In the genomic region with DNA sequence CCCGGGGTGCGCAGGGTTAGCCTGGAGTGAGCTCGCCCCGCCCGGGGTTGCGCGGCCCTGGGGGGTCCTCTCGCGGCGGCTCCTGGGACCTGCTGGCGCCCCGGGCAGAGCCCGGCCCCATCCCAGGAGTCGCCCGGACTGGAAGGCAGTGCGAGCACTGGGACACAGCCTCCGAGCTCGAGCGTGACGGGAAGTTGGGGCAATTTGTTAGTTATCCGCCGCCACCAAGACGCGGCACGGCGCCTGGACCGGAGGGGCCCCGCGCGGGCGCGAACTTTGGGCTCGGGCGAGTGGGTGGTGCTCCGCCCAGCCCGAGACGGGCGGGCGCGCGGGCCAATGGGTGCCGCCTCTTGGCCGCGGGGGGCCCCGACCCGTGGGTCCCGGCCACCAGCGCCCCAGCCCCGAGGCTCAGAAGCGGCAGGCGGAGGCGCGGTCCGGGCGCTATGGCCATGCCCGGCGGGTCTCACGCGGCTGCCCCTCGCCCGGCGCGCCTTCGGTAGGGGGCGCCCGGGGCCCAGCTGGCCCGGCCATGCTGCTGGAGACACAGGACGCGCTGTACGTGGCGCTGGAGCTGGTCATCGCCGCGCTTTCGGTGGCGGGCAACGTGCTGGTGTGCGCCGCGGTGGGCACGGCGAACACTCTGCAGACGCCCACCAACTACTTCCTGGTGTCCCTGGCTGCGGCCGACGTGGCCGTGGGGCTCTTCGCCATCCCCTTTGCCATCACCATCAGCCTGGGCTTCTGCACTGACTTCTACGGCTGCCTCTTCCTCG, we compare ENCODE assay signal across 8 cellular contexts. TPM values are rescaled to one million over a fixed set of nuclear protein-coding genes. Genes with fewer than 3 reads are reported as not detected.
A peak's percentile ranks its signal among the peaks of the same experiment; 100 is the strongest.
DNase-seq lines count a peak whose midpoint lies in the region; ATAC-seq, FAIRE-seq and TF ChIP-seq lines count a peak whose summit lies in the region.

A gene (plus strand): TSS at position 411 of the 773 bp plus-strand sequence. CDS start 119 bp downstream, at position 530.

- no peaks in the 10 kb centered on the region for H3K36me3 Mint-ChIP-seq in CD8-positive, alpha-beta T cell
- H3K36me3 Mint-ChIP-seq in activated CD8-positive, alpha-beta T cell treated with anti-CD3 and anti-CD28 coated beads, Interleukin-2, amount 10 ng/mL, durations not matched to agents 7 days and 5 days (ENCODE audit: low read depth), result no peaks in the 10 kb centered on the region

- H4K5ac ChIP-seq in mesendoderm (ENCODE audit: low read length), result no peak within 1 kb of the TSS

- intact Hi-C loops in CD8-positive, alpha-beta T cell (cut with DNase I, micrococcal nuclease), result loop anchor here in 1 of 2 experiments (1.0 kb wide), 1 partner anchor 53 kb away; no protein-coding TSS in a partner anchor
- intact Hi-C loops in endothelial cell of umbilical vein (cut with micrococcal nuclease), result loop anchor here (1.0 to 5.0 kb wide), 6 partner anchors 14 to 684 kb away; no protein-coding TSS in a partner anchor

- peak; percentile 57 for TF ChIP-seq POLR2A in endothelial cell of umbilical vein (IDR thresholded peaks at IDR 0.05; ENCODE audit: low read depth, low read length)

- POLR2A ChIA-PET in CD8-positive, alpha-beta T cell (lab: Charles Lee), result interaction anchor here (1.3 kb wide), 1 partner anchor 21 kb away, joined by 3 read pairs; no protein-coding TSS in a partner anchor
- POLR2A ChIA-PET in activated CD8-positive, alpha-beta T cell treated with anti-CD3 and anti-CD28 coated beads, Interleukin-2, amount 10 ng/mL, durations not matched to agents 7 days and 5 days (lab: Charles Lee), result interaction anchor here (1.1 to 2.7 kb wide), 4 partner anchors 9 to 54 kb away, joined by 3 to 11 read pairs (median 5); a partner anchor contains a TSS
- POLR2A ChIA-PET in endothelial cell of umbilical vein (lab: Charles Lee), result interaction anchor here (0.6 to 2.1 kb wide), 4 partner anchors 9 to 389 kb away, joined by 3 to 7 read pairs (median 5); a partner anchor contains a TSS

- H3K27ac ChIP-seq in CD8-positive, alpha-beta T cell (ENCODE audit: low read depth, low read length), result no peak within 1 kb of the TSS
- H3K27ac ChIP-seq in endothelial cell of umbilical vein (ENCODE audit: insufficient read depth, low read depth, low read length), result peak within 1 kb of the TSS; percentile 70
- no peak within 1 kb of the TSS for H3K27ac ChIP-seq in mesendoderm (ENCODE audit: low read depth, low read length)
- H3K27ac ChIP-seq in MM.1S (ENCODE audit: low read length), result no peak within 1 kb of the TSS

- FAIRE-seq in endothelial cell of umbilical vein (lab: Jason Lieb, UNC), result peak; percentile 79

- no TSS peak for BruUV-seq in endothelial cell of umbilical vein (replicated peaks; lab: Mats Ljungman, UMichigan)

- WGBS in mesendoderm (ENCODE audit: extremely low coverage, insufficient coverage, low lambda C conversion rate), result no CpG with 5 or more reads among the region's 90 CpGs

- H3K4me2 ChIP-seq in endothelial cell of umbilical vein (ENCODE audit: insufficient read depth, low read length), result peak within 1 kb of the TSS; percentile 92
- peak within 1 kb of the TSS; percentile 93 for H3K4me2 ChIP-seq in mesendoderm (ENCODE audit: low read length)
- no peak within 1 kb of the TSS for H3K4me2 ChIP-seq in MM.1S (ENCODE audit: low read depth, low read length)

- H3K79me2 ChIP-seq in endothelial cell of umbilical vein (ENCODE audit: control insufficient read depth, insufficient read depth, low read length), result peaks cover 31% of the 10 kb centered on the region
- no peaks in the 10 kb centered on the region for H3K79me2 ChIP-seq in mesendoderm (ENCODE audit: control insufficient read depth, insufficient read depth, low read length)
- H3K79me2 ChIP-seq in MM.1S (ENCODE audit: low read length), result no peaks in the 10 kb centered on the region

- dilution Hi-C loops in endothelial cell of umbilical vein (cut with MboI; ENCODE audit: extremely low pct_ligation_motif_present, low sequenced_read_pairs), result no loop called here

- no peak for TF ChIP-seq CTCF in CD8-positive, alpha-beta T cell (IDR thresholded peaks at IDR 0.05)
- peak; percentile 68 to 71 for TF ChIP-seq CTCF in endothelial cell of umbilical vein (IDR thresholded peaks at IDR 0.05; ENCODE audit: extremely low read depth in 1 of 2, insufficient read depth in 1 of 2, low read depth in 1 of 2, low read length in 2 of 2)
- TF ChIP-seq CTCF in MM.1S (IDR thresholded peaks at IDR 0.05; ENCODE audit: low read length), result no peak

- no peak within 1 kb of the TSS for H2BK15ac ChIP-seq in mesendoderm (replicated peaks; ENCODE audit: low read depth)

- H3K18ac ChIP-seq in mesendoderm (ENCODE audit: low read length), result peak within 1 kb of the TSS; percentile 71

- no peak within 1 kb of the TSS for H2AK5ac ChIP-seq in mesendoderm (ENCODE audit: low read length)

- H3K4me1 ChIP-seq in CD8-positive, alpha-beta T cell (ENCODE audit: insufficient read depth, low read length), result peaks cover 6% of the 10 kb centered on the region
- H3K4me1 ChIP-seq in endothelial cell of umbilical vein (ENCODE audit: control insufficient read depth, extremely low read depth, insufficient read depth, low read length), result peaks cover 26% of the 10 kb centered on the region
- H3K4me1 ChIP-seq in mesendoderm (ENCODE audit: control insufficient read depth, low read depth, low read length), result no peaks in the 10 kb centered on the region
- no peaks in the 10 kb centered on the region for H3K4me1 ChIP-seq in MM.1S (ENCODE audit: low read length)

- no peaks in the 10 kb centered on the region for H3K9me3 Mint-ChIP-seq in CD8-positive, alpha-beta T cell
- H3K9me3 Mint-ChIP-seq in activated CD8-positive, alpha-beta T cell treated with anti-CD3 and anti-CD28 coated beads, Interleukin-2, amount 10 ng/mL, durations not matched to agents 7 days and 5 days (ENCODE audit: insufficient read depth), result no peaks in the 10 kb centered on the region

- H3K27me3 Mint-ChIP-seq in CD8-positive, alpha-beta T cell (ENCODE audit: low read depth), result peaks cover 34% of the 10 kb centered on the region
- peaks cover 26% of the 10 kb centered on the region for H3K27me3 Mint-ChIP-seq in activated CD8-positive, alpha-beta T cell treated with anti-CD3 and anti-CD28 coated beads, Interleukin-2, amount 10 ng/mL, durations not matched to agents 7 days and 5 days (ENCODE audit: low read depth)

- H3K79me1 ChIP-seq in mesendoderm (ENCODE audit: low read length), result no peaks in the 10 kb centered on the region

- no peak within 1 kb of the TSS for H2BK5ac ChIP-seq in mesendoderm (ENCODE audit: low read length)

- no peak within 1 kb of the TSS for H2BK120ac ChIP-seq in mesendoderm (ENCODE audit: low read depth, low read length)

- H3K4ac ChIP-seq in mesendoderm (ENCODE audit: low read depth, low read length), result no peak within 1 kb of the TSS

- H3K27ac Mint-ChIP-seq in CD8-positive, alpha-beta T cell, result no peak within 1 kb of the TSS
- peak within 1 kb of the TSS; percentile 79 for H3K27ac Mint-ChIP-seq in activated CD8-positive, alpha-beta T cell treated with anti-CD3 and anti-CD28 coated beads, Interleukin-2, amount 10 ng/mL, durations not matched to agents 7 days and 5 days

- ATAC-seq in CD8-positive, alpha-beta T cell, result peak; percentile 55
- peak; percentile 62 for ATAC-seq in GM21825 (IDR thresholded peaks at IDR 0.05; ENCODE audit: unreplicated experiment)
- ATAC-seq in activated CD8-positive, alpha-beta T cell treated with anti-CD3 and anti-CD28 coated beads, Interleukin-2, amount 10 ng/mL, durations not matched to agents 7 days and 5 days, result peak; percentile 86

- H3K27me3 ChIP-seq in CD8-positive, alpha-beta T cell (ENCODE audit: insufficient read depth, low read length), result peaks cover 10% of the 10 kb centered on the region
- H3K27me3 ChIP-seq in endothelial cell of umbilical vein (ENCODE audit: control insufficient read depth in 2 of 2, insufficient read depth in 2 of 2, low read length in 2 of 2) (no peaks in the 10 kb centered on the region), mesendoderm (ENCODE audit: insufficient read depth, low read length, poor library complexity) (peaks cover 5% of the 10 kb centered on the region), MM.1S (replicated peaks; ENCODE audit: insufficient read depth, low read length) (no peaks in the 10 kb centered on the region)

- peak in 5 of 7 experiments; percentile 14 to 65 (median 29) for DNase-seq in CD8-positive, alpha-beta T cell
- DNase-seq in NCI-H2227 treated with DMSO at 0.1 percent for 48 hours (lab: John Stamatoyannopoulos, UW) (peak; percentile 9), endothelial cell of umbilical vein (ENCODE audit: low read depth, low spot score) (peak; percentile 85), mesendoderm (peak; percentile 82), MM.1S (no peak)
- peak; percentile 66 for DNase-seq in activated CD8-positive, alpha-beta T cell treated with anti-CD3 and anti-CD28 coated beads, Interleukin-2, amount 10 ng/mL, durations not matched to agents 7 days and 5 days
- peak; percentile 30 for DNase-seq in stimulated activated CD8-positive, alpha-beta memory T cell treated with anti-CD3 and anti-CD28 coated beads, Interleukin-7, amount 100 ng/mL, for 24 hours (ENCODE audit: low read depth)

- H3K4me3 Mint-ChIP-seq in CD8-positive, alpha-beta T cell, result peak within 1 kb of the TSS; percentile 84
- peak within 1 kb of the TSS; percentile 77 for H3K4me3 Mint-ChIP-seq in activated CD8-positive, alpha-beta T cell treated with anti-CD3 and anti-CD28 coated beads, Interleukin-2, amount 10 ng/mL, durations not matched to agents 7 days and 5 days

- H3K4me3 ChIP-seq in CD8-positive, alpha-beta T cell (ENCODE audit: low read depth, low read length), result peak within 1 kb of the TSS; percentile 72
- H3K4me3 ChIP-seq in endothelial cell of umbilical vein (replicated peaks in 1 of 3; ENCODE audit: insufficient read depth in 1 of 3, low read depth in 1 of 3, low read length in 3 of 3) (peak within 1 kb of the TSS; percentile 33 to 67 (median 56)), mesendoderm (ENCODE audit: low read length) (peak within 1 kb of the TSS; percentile 37), MM.1S (ENCODE audit: low read length) (no peak within 1 kb of the TSS; the same call in 1 of the 2 replicates)

- peaks cover 10% of the 10 kb centered on the region for H3K4me1 Mint-ChIP-seq in CD8-positive, alpha-beta T cell (ENCODE audit: low read depth)
- H3K4me1 Mint-ChIP-seq in activated CD8-positive, alpha-beta T cell treated with anti-CD3 and anti-CD28 coated beads, Interleukin-2, amount 10 ng/mL, durations not matched to agents 7 days and 5 days (ENCODE audit: low read depth), result peaks cover 19% of the 10 kb centered on the region

- H2AFZ ChIP-seq in endothelial cell of umbilical vein (ENCODE audit: low read depth, low read length) (peak within 1 kb of the TSS; percentile 99), MM.1S (ENCODE audit: low read length) (no peak within 1 kb of the TSS)

- peak within 1 kb of the TSS; percentile 35 for H3K23ac ChIP-seq in mesendoderm (ENCODE audit: low read length)

- no peaks in the 10 kb centered on the region for H3K36me3 ChIP-seq in CD8-positive, alpha-beta T cell (ENCODE audit: insufficient read depth, low read length)
- H3K36me3 ChIP-seq in endothelial cell of umbilical vein (ENCODE audit: control insufficient read depth in 2 of 2, extremely low read depth in 1 of 2, insufficient read depth in 2 of 2, low read length in 2 of 2) (no peaks in the 10 kb centered on the region), mesendoderm (ENCODE audit: control insufficient read depth, insufficient read depth, low read length) (no peaks in the 10 kb centered on the region), MM.1S (replicated peaks; ENCODE audit: insufficient read depth, low read length) (no peaks in the 10 kb centered on the region)

- H3K9ac ChIP-seq in endothelial cell of umbilical vein (replicated peaks; ENCODE audit: extremely low read depth, insufficient read depth, low read length), result peak within 1 kb of the TSS; percentile 76
- peak within 1 kb of the TSS; percentile 57 for H3K9ac ChIP-seq in mesendoderm (ENCODE audit: low read length)
- no peak within 1 kb of the TSS for H3K9ac ChIP-seq in MM.1S (ENCODE audit: low read length)

- H3K56ac ChIP-seq in mesendoderm (ENCODE audit: low read length), result peak within 1 kb of the TSS; percentile 87

- no peaks in the 10 kb centered on the region for H3K9me3 ChIP-seq in CD8-positive, alpha-beta T cell (ENCODE audit: low read length)
- H3K9me3 ChIP-seq in endothelial cell of umbilical vein (replicated peaks; ENCODE audit: control insufficient read depth, insufficient read depth, low read length), result no peaks in the 10 kb centered on the region
- H3K9me3 ChIP-seq in MM.1S (replicated peaks; ENCODE audit: insufficient read depth, low read length), result no peaks in the 10 kb centered on the region

- H3K9me1 ChIP-seq in endothelial cell of umbilical vein (replicated peaks; ENCODE audit: control insufficient read depth, extremely low read depth, insufficient read depth, low read length), result no peaks in the 10 kb centered on the region

- no peaks in the 10 kb centered on the region for H3K9me2 ChIP-seq in MM.1S (replicated peaks; ENCODE audit: insufficient read depth, low read length)

- CTCF ChIA-PET in CD8-positive, alpha-beta T cell (lab: Charles Lee), result interaction anchor here (0.7 to 1.4 kb wide), 4 partner anchors 13 to 53 kb away, joined by 3 to 5 read pairs (median 4); no protein-coding TSS in a partner anchor
- CTCF ChIA-PET in activated CD8-positive, alpha-beta T cell treated with anti-CD3 and anti-CD28 coated beads, Interleukin-2, amount 10 ng/mL, durations not matched to agents 7 days and 5 days (lab: Charles Lee), result interaction anchor here (0.6 to 3.8 kb wide), 19 partner anchors 9 to 269 kb away, joined by 3 to 28 read pairs (median 4); a partner anchor contains a TSS
- CTCF ChIA-PET in endothelial cell of umbilical vein (lab: Charles Lee), result interaction anchor here (0.6 to 5.7 kb wide), 23 partner anchors 9 to 120 kb away, joined by 3 to 133 read pairs (median 5); a partner anchor contains a TSS

- no peaks in the 10 kb centered on the region for H3F3A ChIP-seq in MM.1S (ENCODE audit: insufficient read depth, low read length)

- H4K8ac ChIP-seq in mesendoderm (ENCODE audit: low read depth, low read length), result no peak within 1 kb of the TSS

- H4K20me1 ChIP-seq in endothelial cell of umbilical vein (replicated peaks; ENCODE audit: control insufficient read depth, extremely low read depth, insufficient read depth, low read length), result no peaks in the 10 kb centered on the region
- H4K20me1 ChIP-seq in MM.1S (ENCODE audit: insufficient read depth, low read length), result no peaks in the 10 kb centered on the region

RNA-seq across cellular contexts. Expression of the gene that starts here (rescaled TPM):
- not detected for total RNA-seq in CD8-positive, alpha-beta T cell
- 1 to 10 TPM; 1.7 to 2.9 TPM for total RNA-seq in activated CD8-positive, alpha-beta T cell treated with anti-CD3 and anti-CD28 coated beads, Interleukin-2, amount 10 ng/mL, durations not matched to agents 7 days and 5 days
- 6.5 and 9.8 TPM in 2 replicates for total RNA-seq in endothelial cell of umbilical vein
- polyA plus RNA-seq in endothelial cell of umbilical vein, result 8.8 and 10.1 TPM in 2 replicates
- polyA plus RNA-seq in endothelial cell of umbilical vein (2011; cell fraction: cytosol; rRNA removed), result 5.8 and 6.7 TPM in 2 replicates
- polyA plus RNA-seq in endothelial cell of umbilical vein (2011; cell fraction: nucleus; rRNA removed), result 3.5 and 3.9 TPM in 2 replicates
- polyA plus RNA-seq in endothelial cell of umbilical vein (2012), result 6.9 and 10.7 TPM in 2 replicates
- polyA minus RNA-seq in endothelial cell of umbilical vein, result 6.2 and 7.1 TPM in 2 replicates
- polyA minus RNA-seq in endothelial cell of umbilical vein (2011; cell fraction: cytosol; rRNA and poly(A)+ RNA removed), result 0.51 TPM
- polyA minus RNA-seq in endothelial cell of umbilical vein (2011; cell fraction: nucleus; rRNA and poly(A)+ RNA removed), result 3.9 and 4.3 TPM in 2 replicates
- 1.2 TPM for polyA plus RNA-seq in mesendoderm (2013, experiment 1 of 2)
- 1.6 TPM for polyA plus RNA-seq in mesendoderm (2013, experiment 2 of 2)

Comparison
In these comparisons a context has a peak if more than half of its experiments do, and no peak if none do; other contexts are left out.
1. Peak in DNase-seq, ATAC-seq and H3K4me3 ChIP-seq in CD8-positive, alpha-beta T cell; RNA of the gene not detected or under 1 TPM.
2. CTCF ChIP-seq: peak in endothelial cell of umbilical vein (2 of 2); none in CD8-positive, alpha-beta T cell (single experiment) and MM.1S (single experiment).
3. Peak in every context shown above with its lines, with median percentiles within 50 percentile points of each other: ATAC-seq.